8 cellular contexts compared by ENCODE assay signal in genomic region chr4:15729910-15730533, GRCh38. TPM values are rescaled to one million over a fixed set of nuclear protein-coding genes. Genes with fewer than 3 reads are reported as not detected.
DNase-seq lines count a peak whose midpoint lies in the region; ATAC-seq, FAIRE-seq and TF ChIP-seq lines count a peak whose summit lies in the region.

No MANE protein-coding gene starts in this region.

- H3K27ac ChIP-seq in kidney (ENCODE audit: low read depth in 2 of 2, low read length in 2 of 2): no peak overlapping the region
- no peak overlapping the region for H3K27ac ChIP-seq in thoracic aorta

- H3K9me3 ChIP-seq in NT2/D1 (ENCODE audit: insufficient read depth, low read length) (peaks cover 6% of the 10 kb centered on the region; the same call in 1 of the 2 replicates), kidney (ENCODE audit: control insufficient read depth in 1 of 2, low read length in 2 of 2) (no peaks in the 10 kb centered on the region), thoracic aorta (no peaks in the 10 kb centered on the region)

- POLR2A ChIA-PET in BJ (lab: Charles Lee): no interaction called here
- POLR2A ChIA-PET in MCF 10A (lab: Yijun Ruan, JAX): no interaction called here

- peaks cover 17% of the 10 kb centered on the region for H3K27me3 Mint-ChIP-seq in MCF 10A (ENCODE audit: insufficient read depth, unreplicated experiment)

- H3K9me3 Mint-ChIP-seq in MCF 10A (ENCODE audit: unreplicated experiment): no peaks in the 10 kb centered on the region

- H3K9ac ChIP-seq in NT2/D1 (ENCODE audit: insufficient read length, low read depth) (no peak overlapping the region), kidney (ENCODE audit: low read length in 2 of 2) (no peak overlapping the region)

- no peaks in the 10 kb centered on the region for H3K27me3 ChIP-seq in BJ (ENCODE audit: control insufficient read depth, insufficient read depth, low read length)
- no peaks in the 10 kb centered on the region for H3K27me3 ChIP-seq in NT2/D1 (ENCODE audit: insufficient read depth, insufficient read length)
- no peaks in the 10 kb centered on the region for H3K27me3 ChIP-seq in thoracic aorta (replicated peaks; ENCODE audit: insufficient read depth)

- DNase-seq in BJ (ENCODE audit: low read depth) (no peak), GM12864 (ENCODE audit: low read depth) (peak; percentile 8), NT2/D1 (ENCODE audit: low read depth, low spot score) (peak; percentile 33), MCF 10A (ENCODE audit: unreplicated experiment) (peak; percentile 67), kidney (no peak), thoracic aorta (ENCODE audit: low spot score) (no peak)
- DNase-seq in stimulated activated CD4-positive, alpha-beta T cell treated with anti-CD3 and anti-CD28 coated beads, Interleukin-12 subunit alpha, Interleukin-12 subunit beta, amount 100 ng/mL, for 4 hours: no peak

- H3K36me3 ChIP-seq in BJ (ENCODE audit: control insufficient read depth, insufficient read depth, low read length) (no peaks in the 10 kb centered on the region), NT2/D1 (ENCODE audit: insufficient read depth, insufficient read length, low read length) (no peaks in the 10 kb centered on the region), kidney (ENCODE audit: control insufficient read depth in 1 of 2, insufficient read depth in 2 of 2, low read length in 2 of 2) (no peaks in the 10 kb centered on the region), thoracic aorta (no peaks in the 10 kb centered on the region)

- H3K4me3 Mint-ChIP-seq in MCF 10A (ENCODE audit: unreplicated experiment): no peak overlapping the region

- H3K4me3 ChIP-seq in BJ (ENCODE audit: low read depth, low read length): no peak overlapping the region
- H3K4me3 ChIP-seq in GM12864 (ENCODE audit: low read depth, low read length): no peak overlapping the region
- no peak overlapping the region for H3K4me3 ChIP-seq in NT2/D1 (ENCODE audit: insufficient read length, low read depth)
- H3K4me3 ChIP-seq in kidney (ENCODE audit: low read length in 2 of 2): no peak overlapping the region
- no peak overlapping the region for H3K4me3 ChIP-seq in thoracic aorta

- ATAC-seq in HG03159 (IDR thresholded peaks at IDR 0.05; ENCODE audit: unreplicated experiment): peak; percentile 71
- peak; percentile 59 for ATAC-seq in thoracic aorta (ENCODE audit: insufficient number of reproducible peaks, low FRiP score, low read depth)

- FAIRE-seq in kidney (lab: Jason Lieb, UNC): peak; percentile 97

- no peak overlapping the region for H3K27ac Mint-ChIP-seq in MCF 10A (ENCODE audit: low read depth, unreplicated experiment)

- no peaks in the 10 kb centered on the region for H3K4me1 Mint-ChIP-seq in MCF 10A (ENCODE audit: insufficient read depth, unreplicated experiment)

- TF ChIP-seq CTCF in BJ (IDR thresholded peaks at IDR 0.05; ENCODE audit: insufficient read depth, low read depth, low read length) (peak; percentile 77), GM12864 (IDR thresholded peaks at IDR 0.05; ENCODE audit: low read depth, low read length, missing control alignments) (peak; percentile 62), MCF 10A (IDR thresholded peaks at IDR 0.05; ENCODE audit: unreplicated experiment) (peak; percentile 65), kidney (IDR thresholded peaks at IDR 0.05; ENCODE audit: borderline replicate concordance, extremely low read depth, insufficient read depth) (peak; percentile 73), thoracic aorta (IDR thresholded peaks at IDR 0.05) (peak; percentile 84)

- CTCF ChIA-PET in BJ (lab: Yijun Ruan, JAX) (interaction anchor here (0.8 to 1.9 kb wide), 5 partner anchors 9 to 12 kb away, joined by 3 to 8 read pairs (median 4); no protein-coding TSS in a partner anchor), MCF 10A (lab: Yijun Ruan, JAX) (interaction anchor here (0.7 to 3.1 kb wide), 12 partner anchors 8 to 401 kb away, joined by 3 to 14 read pairs (median 4); no protein-coding TSS in a partner anchor)

- no peaks in the 10 kb centered on the region for H3K36me3 Mint-ChIP-seq in MCF 10A (ENCODE audit: insufficient read depth, unreplicated experiment)

- H3K4me1 ChIP-seq in NT2/D1 (ENCODE audit: insufficient read depth, insufficient read length) (no peaks in the 10 kb centered on the region), kidney (ENCODE audit: control insufficient read depth in 1 of 2, insufficient read depth in 1 of 2, low read depth in 1 of 2, low read length in 2 of 2) (no peaks in the 10 kb centered on the region), thoracic aorta (ENCODE audit: control insufficient read depth in 1 of 2, low read depth in 2 of 2) (no peaks in the 10 kb centered on the region)

- no TSS peak for BruUV-seq in MCF 10A (replicated peaks; lab: Mats Ljungman, UMichigan)

- intact Hi-C loops in MCF 10A (cut with micrococcal nuclease) (loop anchor here (1.0 to 5.0 kb wide), 4 partner anchors 26 to 271 kb away; no protein-coding TSS in a partner anchor), kidney (cut with DNase I) (no loop called here)

RNA-seq across cellular contexts. Expression of gene BST1, which starts 27.2 kb away (rescaled TPM):
- polyA plus RNA-seq in BJ (2011; rRNA removed): 38.5 and 39.1 TPM in 2 replicates
- polyA minus RNA-seq in BJ (2011; rRNA and poly(A)+ RNA removed): 3.3 and 5.8 TPM in 2 replicates
- total RNA-seq in MCF 10A (2022): 0.93 and 1.1 TPM in 2 replicates
- total RNA-seq in kidney: 5.3 TPM
- polyA plus RNA-seq in kidney (ENCODE audit: insufficient read depth, low read depth, low replicate concordance): 19.0 TPM
- total RNA-seq in thoracic aorta: 10 to 100 TPM in 1 of 2 donors, 1 to 10 TPM in 1; 9.2 to 15.7 TPM

RNA-seq across cellular contexts. Expression of gene CD38, which starts 48.1 kb away (rescaled TPM):
- polyA plus RNA-seq in BJ (2011; rRNA removed) (not detected in 2 replicates), kidney (ENCODE audit: insufficient read depth, low read depth, low replicate concordance) (0.15 TPM)
- 0.10 TPM in 1 of 2 replicates, not detected in the other for polyA minus RNA-seq in BJ (2011; rRNA and poly(A)+ RNA removed)
- total RNA-seq in MCF 10A (2022) (not detected in 2 replicates), kidney (8.9 TPM), thoracic aorta (1 to 10 TPM; 3.2 to 7.8 TPM)

RNA-seq across cellular contexts. Expression of gene FAM200B, which starts 48.4 kb away (rescaled TPM):
- polyA plus RNA-seq in BJ (2011; rRNA removed): 19.5 and 29.0 TPM in 2 replicates
- 2.6 and 3.9 TPM in 2 replicates for polyA minus RNA-seq in BJ (2011; rRNA and poly(A)+ RNA removed)
- total RNA-seq in MCF 10A (2022): 33.6 and 46.5 TPM in 2 replicates
- 44.0 TPM for total RNA-seq in kidney
- 115 TPM for polyA plus RNA-seq in kidney (ENCODE audit: insufficient read depth, low read depth, low replicate concordance)
- 10 to 100 TPM; 27.8 to 35.2 TPM for total RNA-seq in thoracic aorta

Comparison
In these comparisons a context has a peak if more than half of its experiments do, and no peak if none do; other contexts are left out.
1. DNase-seq: peak in GM12864 (single experiment), NT2/D1 (single experiment) and MCF 10A (single experiment); none in BJ (single experiment), kidney (single experiment), thoracic aorta (single experiment) and stimulated activated CD4-positive, alpha-beta T cell treated with anti-CD3 and anti-CD28 coated beads, Interleukin-12 subunit alpha, Interleukin-12 subunit beta, amount 100 ng/mL, for 4 hours (single experiment).
2. Peak in every context shown above with its lines, with median percentiles within 50 percentile points of each other: CTCF ChIP-seq.